28 cellular contexts compared by ENCODE assay signal in the genomic region with DNA sequence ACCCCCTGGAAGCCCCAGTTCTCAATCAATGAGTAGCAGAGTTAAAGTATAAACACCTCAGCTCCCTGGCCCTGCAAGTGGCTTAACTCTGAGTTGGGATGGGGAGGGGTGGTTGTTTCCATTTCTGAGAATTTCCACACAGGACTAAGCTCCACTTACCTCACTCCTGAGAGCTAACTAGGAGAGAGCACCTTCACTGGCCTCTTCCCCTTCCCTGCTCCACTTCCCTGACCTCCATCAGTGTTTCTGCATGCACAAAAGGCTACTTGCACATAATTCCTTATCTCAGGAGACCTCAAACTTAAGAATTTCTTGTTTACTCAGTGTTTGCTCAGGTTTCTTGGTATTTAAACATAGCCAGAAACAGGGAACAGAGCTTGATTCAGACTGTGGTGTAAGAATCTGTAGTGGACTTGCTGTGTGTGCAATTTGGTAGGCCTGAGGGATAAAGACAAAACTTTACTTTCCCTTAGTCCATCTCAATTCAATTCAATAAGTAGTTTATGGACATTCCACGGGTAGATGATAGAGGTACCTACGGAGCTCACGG.
"Had no signal": no experiment of that assay in that cellular context is flagged by ENCODE, and none has a peak within 500 bp of the region (broad histone marks: within the 10 kb centered on the region; RNA-seq: fewer than 3 reads in every experiment).

No MANE protein-coding gene starts in this region.

- ATAC-seq: activated CD4-positive, alpha-beta T cell treated with anti-CD3 and anti-CD28 coated beads for 36 hours; activated CD4-positive, CD25-positive, alpha-beta regulatory T cell treated with anti-CD3 and anti-CD28 coated beads, Interleukin-2, amount 50 U/mL, for 24 hours; activated CD8-positive, alpha-beta T cell treated with anti-CD3 and anti-CD28 coated beads, Interleukin-2, amount 10 ng/mL, durations not matched to agents 7 days and 5 days; PC-3 had no signal

- H3K9me2 ChIP-seq: SK-N-SH had no signal

- H3K4me1 Mint-ChIP-seq: activated CD4-positive, alpha-beta T cell treated with anti-CD3 and anti-CD28 coated beads for 36 hours; activated CD4-positive, alpha-beta T cell treated with anti-CD3 and anti-CD28 coated beads, Interleukin-2, amount 10 ng/mL, durations not matched to agents 7 days and 5 days; activated naive CD4-positive, alpha-beta T cell treated with anti-CD3 and anti-CD28 coated beads, Interleukin-2, amount 50 U/mL, for 24 hours; activated naive CD8-positive, alpha-beta T cell treated with anti-CD3 and anti-CD28 coated beads, Interleukin-2, amount 10 ng/mL, durations not matched to agents 7 days and 5 days; IgD-negative memory B cell had no signal

- H3K4me3 Mint-ChIP-seq: activated CD4-positive, alpha-beta T cell treated with anti-CD3 and anti-CD28 coated beads for 36 hours; activated CD4-positive, alpha-beta T cell treated with anti-CD3 and anti-CD28 coated beads, Interleukin-2, amount 10 ng/mL, durations not matched to agents 7 days and 5 days; activated CD8-positive, alpha-beta T cell treated with anti-CD3 and anti-CD28 coated beads, Interleukin-2, amount 10 ng/mL, durations not matched to agents 7 days and 5 days; activated naive CD4-positive, alpha-beta T cell treated with anti-CD3 and anti-CD28 coated beads, Interleukin-2, amount 50 U/mL, for 24 hours; activated naive CD8-positive, alpha-beta T cell treated with anti-CD3 and anti-CD28 coated beads, Interleukin-2, amount 10 ng/mL, durations not matched to agents 7 days and 5 days; activated T-cell treated with anti-CD3 and anti-CD28 coated beads, Interleukin-2, amount 50 U/mL, for 24 hours; IgD-negative memory B cell; T-helper 1 cell treated with Interleukin-12 subunit alpha and Interleukin-12 subunit beta and Interleukin-4 antibody, amounts not matched to agents 30 μg/mL and 1 μg/mL, for 36 hours; T-helper 2 cell treated with Interferon-gamma antibody and Interleukin-4, amounts not matched to agents 5 μg/mL and 100 μg/mL, for 36 hours had no signal

- H3K27ac ChIP-seq: Peyer's patch, SJSA1 had no signal

- H3K4me2 ChIP-seq: SK-N-SH had no signal

- H3K4me1 ChIP-seq: Peyer's patch, SJSA1 had no signal

- H3K9me3 ChIP-seq: SJSA1, SK-N-SH had no signal

- H3K9me3 Mint-ChIP-seq: activated CD4-positive, alpha-beta T cell treated with anti-CD3 and anti-CD28 coated beads, Interleukin-2, amount 10 ng/mL, durations not matched to agents 7 days and 5 days; activated naive CD8-positive, alpha-beta T cell treated with anti-CD3 and anti-CD28 coated beads, Interleukin-2, amount 10 ng/mL, durations not matched to agents 7 days and 5 days had no signal

- DNase-seq: activated CD4-positive, alpha-beta T cell treated with anti-CD3 and anti-CD28 coated beads for 36 hours; activated CD4-positive, alpha-beta T cell treated with anti-CD3 and anti-CD28 coated beads, Interleukin-2, amount 10 ng/mL, durations not matched to agents 7 days and 5 days; activated CD4-positive, alpha-beta T cell treated with anti-CD3 and anti-CD28 coated beads, Interleukin-2, amount 50 U/mL, for 48 hours; activated CD8-positive, alpha-beta T cell treated with anti-CD3 and anti-CD28 coated beads, Interleukin-2, amount 10 ng/mL, durations not matched to agents 7 days and 5 days; activated gamma-delta T cell; activated naive CD4-positive, alpha-beta T cell treated with Interleukin-2 at 50 U/mL for 16 hours; activated naive CD8-positive, alpha-beta T cell treated with anti-CD3 and anti-CD28 coated beads, Interleukin-2, amount 10 ng/mL, durations not matched to agents 7 days and 5 days; activated T-cell treated with anti-CD3 and anti-CD28 coated beads, Interleukin-2, amount 50 U/mL, for 24 hours; Karpas-422; KBM-7; MG63; NCI-H1092; NCI-H1436 treated with DMSO at 0.1 percent for 48 hours; NCI-H1694 treated with DMSO at 0.1 percent for 48 hours; NCI-H345; NCI-H524 treated with DMSO at 0.1 percent for 48 hours; PC-3; Peyer's patch; RPMI8226; SHP77 treated with DMSO at 0.1 percent for 48 hours; SK-N-SH had no signal

- H3K36me3 ChIP-seq: Peyer's patch, SJSA1 had no signal

- H3K27me3 Mint-ChIP-seq: activated CD4-positive, alpha-beta T cell treated with anti-CD3 and anti-CD28 coated beads, Interleukin-2, amount 10 ng/mL, durations not matched to agents 7 days and 5 days; activated naive CD4-positive, alpha-beta T cell treated with anti-CD3 and anti-CD28 coated beads, Interleukin-2, amount 50 U/mL, for 24 hours; activated naive CD8-positive, alpha-beta T cell treated with anti-CD3 and anti-CD28 coated beads, Interleukin-2, amount 10 ng/mL, durations not matched to agents 7 days and 5 days; activated T-cell treated with anti-CD3 and anti-CD28 coated beads, Interleukin-2, amount 50 U/mL, for 24 hours; IgD-negative memory B cell had no signal

- H3K36me3 Mint-ChIP-seq: activated naive CD4-positive, alpha-beta T cell treated with anti-CD3 and anti-CD28 coated beads, Interleukin-2, amount 50 U/mL, for 24 hours; activated naive CD8-positive, alpha-beta T cell treated with anti-CD3 and anti-CD28 coated beads, Interleukin-2, amount 10 ng/mL, durations not matched to agents 7 days and 5 days had no signal

- H3K4me3 ChIP-seq: MG63, Peyer's patch, SJSA1 had no signal

- H3K9ac ChIP-seq: SK-N-SH had no signal

- H3K27ac Mint-ChIP-seq: activated CD4-positive, alpha-beta T cell treated with anti-CD3 and anti-CD28 coated beads for 36 hours; activated CD4-positive, alpha-beta T cell treated with anti-CD3 and anti-CD28 coated beads, Interleukin-2, amount 10 ng/mL, durations not matched to agents 7 days and 5 days; activated CD8-positive, alpha-beta T cell treated with anti-CD3 and anti-CD28 coated beads, Interleukin-2, amount 10 ng/mL, durations not matched to agents 7 days and 5 days; activated naive CD4-positive, alpha-beta T cell treated with anti-CD3 and anti-CD28 coated beads, Interleukin-2, amount 50 U/mL, for 24 hours; activated naive CD8-positive, alpha-beta T cell treated with anti-CD3 and anti-CD28 coated beads, Interleukin-2, amount 10 ng/mL, durations not matched to agents 7 days and 5 days; activated T-cell treated with anti-CD3 and anti-CD28 coated beads, Interleukin-2, amount 50 U/mL, for 24 hours; activated T-helper 2 cell treated with anti-CD3 and anti-CD28 coated beads, Interferon-gamma antibody, Interleukin-2, Interleukin-4, amounts not matched to agents 10 μg/mL and 5 μg/mL and 100 μg/mL, durations not matched to agents 14 hours and 24 hours and 36 hours; T-helper 1 cell treated with Interleukin-12 subunit alpha and Interleukin-12 subunit beta and Interleukin-4 antibody, amounts not matched to agents 30 μg/mL and 1 μg/mL, for 36 hours; T-helper 2 cell treated with Interferon-gamma antibody and Interleukin-4, amounts not matched to agents 5 μg/mL and 100 μg/mL, for 36 hours had no signal

- H3K27me3 ChIP-seq: MG63, Peyer's patch, SJSA1 had no signal
